Comparison of ENCODE assay signal across 9 cellular contexts in genomic region chr21:44303490-44303981, GRCh38. TPM values are rescaled to one million over a fixed set of nuclear protein-coding genes. Genes with fewer than 3 reads are reported as not detected.
DNase-seq lines count a peak whose midpoint lies in the region; ATAC-seq, FAIRE-seq and TF ChIP-seq lines count a peak whose summit lies in the region.
"Had no signal": no experiment of that assay in that cellular context is flagged by ENCODE, and none has a peak within 500 bp of the region (broad histone marks: within the 10 kb centered on the region; RNA-seq: fewer than 3 reads in every experiment).

No MANE protein-coding gene starts in this region.

- no peaks in the 10 kb centered on the region for H3K9me3 ChIP-seq in small intestine (ENCODE audit: control insufficient read depth, low read depth)

- no peak for ATAC-seq in central memory CD8-positive, alpha-beta T cell (replicated peaks; ENCODE audit: extremely low read depth, poor library complexity, severe bottlenecking)

- H3K4me1 Mint-ChIP-seq in T-helper 1 cell treated with Interleukin-12 subunit alpha and Interleukin-12 subunit beta and Interleukin-4 antibody, amounts not matched to agents 30 μg/mL and 1 μg/mL, for 36 hours (ENCODE audit: low read depth) = peaks cover 29% of the 10 kb centered on the region
- H3K4me1 Mint-ChIP-seq in central memory CD8-positive, alpha-beta T cell = peaks cover 38% of the 10 kb centered on the region
- H3K4me1 Mint-ChIP-seq in glutamatergic neuron (ENCODE audit: low read depth, unreplicated experiment) = peaks cover 12% of the 10 kb centered on the region

- no peak overlapping the region for H3K4me3 ChIP-seq in small intestine (ENCODE audit: low read depth in 1 of 2, low read length in 2 of 2)

- peak overlapping the region; percentile 83 to 95 for H3K27ac ChIP-seq in small intestine (ENCODE audit: low read depth in 1 of 2, low read length in 1 of 2)

- no peak for DNase-seq in T-helper 1 cell
- no peak for DNase-seq in central memory CD8-positive, alpha-beta T cell (ENCODE audit: low spot score in 2 of 2)
- peak; percentile 97 for DNase-seq in small intestine
- no peak for DNase-seq in GM19239 (ENCODE audit: insufficient read length, low spot score)
- DNase-seq in glutamatergic neuron = no peak
- DNase-seq: 8988T, NCI-H1694 treated with DMSO at 0.1 percent for 48 hours, SW 1271 had no signal

- H3K27ac Mint-ChIP-seq in T-helper 1 cell treated with Interleukin-12 subunit alpha and Interleukin-12 subunit beta and Interleukin-4 antibody, amounts not matched to agents 30 μg/mL and 1 μg/mL, for 36 hours = peak overlapping the region; percentile 67
- H3K27ac Mint-ChIP-seq in central memory CD8-positive, alpha-beta T cell (ENCODE audit: low read depth) = no peak overlapping the region
- H3K27ac Mint-ChIP-seq in glutamatergic neuron (ENCODE audit: unreplicated experiment) = no peak overlapping the region

- H3K4me1 ChIP-seq in small intestine (ENCODE audit: control insufficient read depth in 2 of 2, insufficient read depth in 1 of 2, low read depth in 1 of 2, low read length in 1 of 2) = peaks cover 10 to 11% of the 10 kb centered on the region in 2 donors

- H3K27me3 Mint-ChIP-seq in T-helper 1 cell treated with Interleukin-12 subunit alpha and Interleukin-12 subunit beta and Interleukin-4 antibody, amounts not matched to agents 30 μg/mL and 1 μg/mL, for 36 hours (ENCODE audit: low read depth) = no peaks in the 10 kb centered on the region
- no peaks in the 10 kb centered on the region for H3K27me3 Mint-ChIP-seq in central memory CD8-positive, alpha-beta T cell
- peaks cover 13% of the 10 kb centered on the region for H3K27me3 Mint-ChIP-seq in glutamatergic neuron (ENCODE audit: unreplicated experiment)

- WGBS in small intestine, 3 donors = 21 to 55% (median 25%) methylated on average over 12 of the region's 12 CpGs

- peaks cover 2 to 5% of the 10 kb centered on the region in 2 donors for H3K36me3 ChIP-seq in small intestine (ENCODE audit: control insufficient read depth in 2 of 2, insufficient read depth in 2 of 2, low read length in 2 of 2)

- no peak for TF ChIP-seq CTCF in glutamatergic neuron (IDR thresholded peaks at IDR 0.05; ENCODE audit: partially characterized antibody, unreplicated experiment)

- H3K36me3 Mint-ChIP-seq in T-helper 1 cell treated with Interleukin-12 subunit alpha and Interleukin-12 subunit beta and Interleukin-4 antibody, amounts not matched to agents 30 μg/mL and 1 μg/mL, for 36 hours (ENCODE audit: low read depth) = peaks cover 13% of the 10 kb centered on the region
- peaks cover 13% of the 10 kb centered on the region for H3K36me3 Mint-ChIP-seq in central memory CD8-positive, alpha-beta T cell (ENCODE audit: insufficient read depth)
- no peaks in the 10 kb centered on the region for H3K36me3 Mint-ChIP-seq in glutamatergic neuron (ENCODE audit: unreplicated experiment)

- no peaks in the 10 kb centered on the region for H3K9me3 Mint-ChIP-seq in T-helper 1 cell treated with Interleukin-12 subunit alpha and Interleukin-12 subunit beta and Interleukin-4 antibody, amounts not matched to agents 30 μg/mL and 1 μg/mL, for 36 hours
- no peaks in the 10 kb centered on the region for H3K9me3 Mint-ChIP-seq in central memory CD8-positive, alpha-beta T cell
- no peaks in the 10 kb centered on the region for H3K9me3 Mint-ChIP-seq in glutamatergic neuron (ENCODE audit: unreplicated experiment)

- H3K4me3 Mint-ChIP-seq in T-helper 1 cell treated with Interleukin-12 subunit alpha and Interleukin-12 subunit beta and Interleukin-4 antibody, amounts not matched to agents 30 μg/mL and 1 μg/mL, for 36 hours = peak overlapping the region; percentile 73
- peak overlapping the region; percentile 17 for H3K4me3 Mint-ChIP-seq in central memory CD8-positive, alpha-beta T cell
- no peak overlapping the region for H3K4me3 Mint-ChIP-seq in glutamatergic neuron (ENCODE audit: unreplicated experiment)

- H3K27me3 ChIP-seq in small intestine (ENCODE audit: control insufficient read depth in 2 of 2, insufficient read depth in 2 of 2, low read length in 2 of 2) = no peaks in the 10 kb centered on the region

- no peak for FAIRE-seq in small intestine (lab: Jason Lieb, UNC)
- no peak for FAIRE-seq in GM19239 (lab: Jason Lieb, UNC)

RNA-seq across cellular contexts. Expression of gene PFKL, which starts 3.7 kb away (rescaled TPM):
- 100 to 1,000 TPM; 138 to 281 (median 251) TPM for polyA plus RNA-seq in small intestine
- total RNA-seq in glutamatergic neuron (ENCODE audit: unreplicated experiment) = 48.6 TPM

RNA-seq across cellular contexts. Expression of gene AIRE, which starts 17.9 kb away (rescaled TPM):
- polyA plus RNA-seq in small intestine = under 1 TPM in 1 of 3 donors, not detected in 2; 0.06 TPM
- not detected for total RNA-seq in glutamatergic neuron (ENCODE audit: unreplicated experiment)

RNA-seq across cellular contexts. Expression of gene CFAP410, which starts 35.7 kb away (rescaled TPM):
- 10 to 100 TPM; 17.9 to 35.9 (median 32.1) TPM for polyA plus RNA-seq in small intestine
- 20.6 TPM for total RNA-seq in glutamatergic neuron (ENCODE audit: unreplicated experiment)

RNA-seq across cellular contexts. Expression of gene DNMT3L, which starts 41.8 kb away (rescaled TPM):
- polyA plus RNA-seq in small intestine = not detected
- not detected for total RNA-seq in glutamatergic neuron (ENCODE audit: unreplicated experiment)

RNA-seq across cellular contexts. Expression of gene TRPM2, which starts 49.9 kb away (rescaled TPM):
- polyA plus RNA-seq in small intestine = 1 to 10 TPM in 2 of 3 donors, under 1 TPM in 1; 0.89 to 2.7 (median 2.7) TPM
- not detected for total RNA-seq in glutamatergic neuron (ENCODE audit: unreplicated experiment)
